Comparison of ENCODE assay signal across 11 cellular contexts in genomic region chr7:149719912-149720335, GRCh38. TPM values are rescaled to one million over a fixed set of nuclear protein-coding genes. Genes with fewer than 3 reads are reported as not detected.
DNase-seq lines count a peak whose midpoint lies in the region; ATAC-seq and TF ChIP-seq lines count a peak whose summit lies in the region.
"Had no signal": no experiment of that assay in that cellular context is flagged by ENCODE, and none has a peak within 500 bp of the region (broad histone marks: within the 10 kb centered on the region; RNA-seq: fewer than 3 reads in every experiment).

No MANE protein-coding gene starts in this region.

- peaks cover 26% of the 10 kb centered on the region for H3K79me2 ChIP-seq in PC-3 (ENCODE audit: low read length)

- peak; percentile 44 for ATAC-seq in GM18502 (IDR thresholded peaks at IDR 0.05; ENCODE audit: poor library complexity, unreplicated experiment)
- ATAC-seq in HG02642 (IDR thresholded peaks at IDR 0.05; ENCODE audit: poor library complexity, unreplicated experiment): peak; percentile 48
- no peak for ATAC-seq in PC-3
- ATAC-seq in HG02870 (IDR thresholded peaks at IDR 0.05; ENCODE audit: unreplicated experiment): no peak
- ATAC-seq in GM19397 (IDR thresholded peaks at IDR 0.05; ENCODE audit: unreplicated experiment): no peak

- DNase-seq in caudate nucleus (lab: John Stamatoyannopoulos, UW) (no peak), sigmoid colon (no peak), PC-3 (no peak), thyroid gland (no peak)
- DNase-seq: activated effector memory CD4-positive, alpha-beta T cell treated with Interleukin-2 at 50 U/mL for 16 hours; CD4-positive, alpha-beta memory T cell; NCI-H510A had no signal

- H3K36me3 ChIP-seq in sigmoid colon: peaks cover 28 to 48% (median 30%) of the 10 kb centered on the region in 4 donors
- H3K36me3 ChIP-seq in PC-3 (ENCODE audit: low read depth, low read length): no peaks in the 10 kb centered on the region
- H3K36me3 ChIP-seq in thyroid gland: peaks cover 22 to 23% of the 10 kb centered on the region in 2 donors

- H3K9me2 ChIP-seq in PC-3 (replicated peaks; ENCODE audit: low read length): no peaks in the 10 kb centered on the region

- H2AFZ ChIP-seq in PC-3 (ENCODE audit: low read length): no peak overlapping the region

- no peaks in the 10 kb centered on the region for H3F3A ChIP-seq in PC-3 (ENCODE audit: low read length, unreplicated experiment)

- H3K9ac ChIP-seq in PC-3 (ENCODE audit: low read length): no peak overlapping the region

- peaks cover 0 to 49% (median 35%) of the 10 kb centered on the region in 4 donors for H3K4me1 ChIP-seq in sigmoid colon
- peaks cover 9% of the 10 kb centered on the region for H3K4me1 ChIP-seq in PC-3 (ENCODE audit: insufficient read depth, low read length)
- H3K4me1 ChIP-seq in thyroid gland: peaks cover 10 to 14% of the 10 kb centered on the region in 2 donors

- intact Hi-C loops in sigmoid colon (cut with DNase I): loop anchor here (5.0 to 10.0 kb wide), 2 partner anchors 52 to 525 kb away; partner anchors contain the start of genes ZNF282 and ZNF467
- intact Hi-C loops in PC-3 (cut with micrococcal nuclease): no loop called here
- intact Hi-C loops in thyroid gland (cut with DNase I): loop anchor here (5.0 kb wide), 1 partner anchor 47 kb away; no protein-coding TSS in a partner anchor

- no TSS peak for BruUV-seq in PC-3 (replicated peaks; lab: Mats Ljungman, UMichigan)

- CTCF ChIA-PET in PC-3 (lab: Charles Lee): no interaction called here

- TF ChIP-seq CTCF in sigmoid colon (IDR thresholded peaks at IDR 0.05) (no peak), PC-3 (conservative IDR thresholded peaks at IDR 0.05; ENCODE audit: low read depth, low read length) (no peak), thyroid gland (IDR thresholded peaks at IDR 0.05) (no peak)

- H3K4me3 ChIP-seq in sigmoid colon (no peak overlapping the region), PC-3 (ENCODE audit: low read length) (no peak overlapping the region), thyroid gland (replicated peaks in 1 of 3) (no peak overlapping the region)

- TF ChIP-seq EP300 in sigmoid colon (IDR thresholded peaks at IDR 0.05): no peak

- H3K9me3 ChIP-seq in sigmoid colon (no peaks in the 10 kb centered on the region), PC-3 (ENCODE audit: low read length) (no peaks in the 10 kb centered on the region), thyroid gland (no peaks in the 10 kb centered on the region)

- WGBS in sigmoid colon, 2 donors: 77 to 86% methylated on average over 5 of the region's 5 CpGs
- WGBS in thyroid gland, 2 donors: 80 to 90% methylated on average over 5 of the region's 5 CpGs

- H3K27ac ChIP-seq in caudate nucleus (ENCODE audit: low read depth, low read length) (peak overlapping the region; percentile 78), sigmoid colon (peak overlapping the region in 3 of 4 donors; percentile 19 to 34 (median 31)), PC-3 (ENCODE audit: low read length) (no peak overlapping the region), thyroid gland (no peak overlapping the region)

- no peak overlapping the region for H3K4me2 ChIP-seq in PC-3 (ENCODE audit: low read length)

- TF ChIP-seq POLR2A in sigmoid colon (IDR thresholded peaks at IDR 0.05) (no peak), thyroid gland (IDR thresholded peaks at IDR 0.05) (no peak)

- H3K27me3 ChIP-seq in sigmoid colon: no peaks in the 10 kb centered on the region
- no peaks in the 10 kb centered on the region for H3K27me3 ChIP-seq in PC-3 (ENCODE audit: low read length)
- H3K27me3 ChIP-seq in thyroid gland: no peaks in the 10 kb centered on the region

- POLR2A ChIA-PET in PC-3 (lab: Charles Lee; ENCODE audit: unreplicated experiment): no interaction called here

- H4K20me1 ChIP-seq in PC-3 (ENCODE audit: low read length): no peaks in the 10 kb centered on the region

RNA-seq across cellular contexts. Expression of gene ZNF467, which starts 53.5 kb away (rescaled TPM):
- total RNA-seq in sigmoid colon: 10 to 100 TPM in 1 of 4 donors, 1 to 10 TPM in 3; 7.1 to 15.7 (median 9.2) TPM
- 1 to 10 TPM; 3.0 to 4.6 (median 3.5) TPM for polyA plus RNA-seq in sigmoid colon
- total RNA-seq in PC-3 (2014; rRNA removed): 4.1 and 6.3 TPM in 2 replicates
- 10 to 100 TPM; 11.8 to 18.8 (median 15.5) TPM for total RNA-seq in thyroid gland

Comparison
In these comparisons a context has a peak if more than half of its experiments do, and no peak if none do; other contexts are left out.
1. ATAC-seq: peak in GM18502 (single experiment) and HG02642 (single experiment); none in PC-3 (single experiment), HG02870 (single experiment) and GM19397 (single experiment).
2. H3K27ac ChIP-seq: peak in caudate nucleus (single experiment) and sigmoid colon (3 of 4); none in PC-3 (single experiment) and thyroid gland (0 of 3).